Comparison of ENCODE assay signal across 1 cellular context in the genomic region with DNA sequence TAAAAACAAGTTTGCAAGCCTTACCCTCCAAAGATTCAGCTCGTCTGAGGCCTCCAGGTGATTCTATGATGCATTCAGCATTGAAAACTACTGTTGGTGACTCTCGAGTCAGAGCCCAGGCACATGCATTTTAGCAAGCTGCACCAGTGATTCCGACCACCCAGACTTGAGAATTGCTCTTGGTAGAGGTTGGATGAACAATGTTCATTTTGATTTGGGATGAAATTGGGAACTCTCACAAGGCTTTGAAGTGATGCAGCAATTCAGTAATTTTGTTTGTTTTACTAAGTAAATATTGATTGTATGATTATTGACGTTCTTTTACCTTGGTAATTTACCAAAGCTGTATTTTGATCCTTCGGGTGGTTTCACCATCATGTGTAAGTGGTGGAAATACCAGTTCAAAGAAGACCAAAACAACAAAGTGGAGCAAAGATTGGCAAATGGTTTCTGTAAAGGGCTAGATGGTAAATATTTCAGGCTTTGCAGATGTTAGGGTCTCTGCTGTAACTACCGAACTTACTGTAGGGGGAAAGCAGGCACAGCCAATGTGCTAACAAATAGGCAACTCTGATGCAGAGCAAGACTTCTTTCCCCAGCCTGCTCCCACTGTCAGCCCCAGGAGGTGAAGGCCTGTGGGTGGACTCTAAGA.
A peak's percentile ranks its signal among the peaks of the same experiment; 100 is the strongest.
TF ChIP-seq lines count a peak whose summit lies in the region.

No MANE protein-coding gene starts in this region.

TF ChIP-seq in liver, 16 proteins besides CTCF, POLR2A, EP300 and RAD21:
- peak in 1 of 2 donors; percentile 58 for TF ChIP-seq EGR1 (IDR thresholded peaks at IDR 0.05; ENCODE audit: low read depth in 2 of 2)
- peak; percentile 87 to 90 for TF ChIP-seq HNF4A (conservative IDR thresholded peaks at IDR 0.05)
- TF ChIP-seq JUND (IDR thresholded peaks at IDR 0.05), result peak in 1 of 2 donors; percentile 79
- TF ChIP-seq HNF4G (IDR thresholded peaks at IDR 0.05), result peak; percentile 33
- no peak for TF ChIP-seq GABPA (IDR thresholded peaks at IDR 0.05 in 1 of 2, conservative IDR thresholded peaks at IDR 0.05 in 1 of 2)
- TF ChIP-seq FOXA1 (IDR thresholded peaks at IDR 0.05), result peak; percentile 73
- TF ChIP-seq SP1 (IDR thresholded peaks at IDR 0.05), result peak; percentile 56
- TF ChIP-seq, protein P1, sequence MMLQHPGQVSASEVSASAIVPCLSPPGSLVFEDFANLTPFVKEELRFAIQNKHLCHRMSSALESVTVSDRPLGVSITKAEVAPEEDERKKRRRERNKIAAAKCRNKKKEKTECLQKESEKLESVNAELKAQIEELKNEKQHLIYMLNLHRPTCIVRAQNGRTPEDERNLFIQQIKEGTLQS (IDR thresholded peaks at IDR 0.05), result no peak
- TF ChIP-seq FOXA2 (IDR thresholded peaks at IDR 0.05), result peak; percentile 94
- TF ChIP-seq YY1 (IDR thresholded peaks at IDR 0.05), result peak; percentile 79
- no peak for TF ChIP-seq NR2F2 (IDR thresholded peaks at IDR 0.05)
- TF ChIP-seq RXRA (IDR thresholded peaks at IDR 0.05), result peak; percentile 71 to 84
- TF ChIP-seq MAX (IDR thresholded peaks at IDR 0.05), result peak; percentile 42
- TF ChIP-seq, protein P2, sequence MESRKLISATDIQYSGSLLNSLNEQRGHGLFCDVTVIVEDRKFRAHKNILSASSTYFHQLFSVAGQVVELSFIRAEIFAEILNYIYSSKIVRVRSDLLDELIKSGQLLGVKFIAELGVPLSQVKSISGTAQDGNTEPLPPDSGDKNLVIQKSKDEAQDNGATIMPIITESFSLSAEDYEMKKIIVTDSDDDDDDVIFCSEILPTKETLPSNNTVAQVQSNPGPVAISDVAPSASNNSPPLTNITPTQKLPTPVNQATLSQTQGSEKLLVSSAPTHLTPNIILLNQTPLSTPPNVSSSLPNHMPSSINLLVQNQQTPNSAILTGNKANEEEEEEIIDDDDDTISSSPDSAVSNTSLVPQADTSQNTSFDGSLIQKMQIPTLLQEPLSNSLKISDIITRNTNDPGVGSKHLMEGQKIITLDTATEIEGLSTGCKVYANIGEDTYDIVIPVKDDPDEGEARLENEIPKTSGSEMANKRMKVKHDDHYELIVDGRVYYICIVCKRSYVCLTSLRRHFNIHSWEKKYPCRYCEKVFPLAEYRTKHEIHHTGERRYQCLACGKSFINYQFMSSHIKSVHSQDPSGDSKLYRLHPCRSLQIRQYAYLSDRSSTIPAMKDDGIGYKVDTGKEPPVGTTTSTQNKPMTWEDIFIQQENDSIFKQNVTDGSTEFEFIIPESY (IDR thresholded peaks at IDR 0.05), result peak; percentile 73
- TF ChIP-seq TAF1 (conservative IDR thresholded peaks at IDR 0.05), result no peak
- TF ChIP-seq REST (IDR thresholded peaks at IDR 0.05), result peak; percentile 31
